Comparison of ENCODE assay signal across 15 cellular contexts in genomic region chr3:41304603-41305002, GRCh38.
DNase-seq lines count a peak whose midpoint lies in the region; ATAC-seq, FAIRE-seq and TF ChIP-seq lines count a peak whose summit lies in the region.
"Had no signal": no experiment of that assay in that cellular context is flagged by ENCODE, and none has a peak within 500 bp of the region (broad histone marks: within the 10 kb centered on the region; RNA-seq: fewer than 3 reads in every experiment).

No MANE protein-coding gene starts in this region.

- ATAC-seq in Right ventricle myocardium superior (ENCODE audit: poor library complexity): peak; percentile 84
- ATAC-seq in activated naive CD8-positive, alpha-beta T cell treated with anti-CD3 and anti-CD28 coated beads, Interleukin-2, amount 50 U/mL, for 24 hours: no peak
- ATAC-seq: activated T-cell treated with anti-CD3 and anti-CD28 coated beads, Interleukin-2, amount 50 U/mL, for 72 hours; esophagus mucosa had no signal

- peak; percentile 27 for DNase-seq in MCF 10A (ENCODE audit: unreplicated experiment)
- DNase-seq in breast epithelium (ENCODE audit: low spot score in 2 of 2): no peak
- DNase-seq in astrocyte of the spinal cord (ENCODE audit: low read depth, low spot score): peak; percentile 28
- no peak for DNase-seq in Right ventricle myocardium superior
- peak; percentile 57 for DNase-seq in superior temporal gyrus (ENCODE audit: extremely low spot score)
- no peak for DNase-seq in NCI-H1105 (lab: John Stamatoyannopoulos, UW)
- no peak for DNase-seq in activated naive CD8-positive, alpha-beta T cell treated with anti-CD3 and anti-CD28 coated beads, Interleukin-2, amount 50 U/mL, for 24 hours
- DNase-seq in frontal cortex (ENCODE audit: low spot score in 2 of 2): no peak
- DNase-seq: activated T-cell treated with anti-CD3 and anti-CD28 coated beads, Interleukin-2, amount 50 U/mL, for 72 hours; AML-193; stimulated activated CD4-positive, alpha-beta T cell treated with anti-CD3 and anti-CD28 coated beads, Interleukin-15, amount 100 ng/mL, for 24 hours; stimulated activated CD8-positive, alpha-beta memory T cell treated with anti-CD3 and anti-CD28 coated beads, Interleukin-4, amount 100 ng/mL, for 48 hours had no signal

- intact Hi-C loops in MCF 10A (cut with micrococcal nuclease): no loop called here
- intact Hi-C loops in breast epithelium (cut with DNase I; ENCODE audit: low total_unique reads): no loop called here
- intact Hi-C loops in Right ventricle myocardium superior (cut with DNase I): no loop called here

- no peak for TF ChIP-seq CTCF in MCF 10A (IDR thresholded peaks at IDR 0.05; ENCODE audit: unreplicated experiment)
- no peak for TF ChIP-seq CTCF in breast epithelium (IDR thresholded peaks at IDR 0.05)
- no peak for TF ChIP-seq CTCF in astrocyte of the spinal cord (IDR thresholded peaks at IDR 0.05; ENCODE audit: low read depth, low read length)

- no peaks in the 10 kb centered on the region for H3K27me3 ChIP-seq in breast epithelium

- H3K27me3 Mint-ChIP-seq in MCF 10A (ENCODE audit: insufficient read depth, unreplicated experiment): no peaks in the 10 kb centered on the region
- H3K27me3 Mint-ChIP-seq in activated naive CD8-positive, alpha-beta T cell treated with anti-CD3 and anti-CD28 coated beads, Interleukin-2, amount 50 U/mL, for 24 hours: no peaks in the 10 kb centered on the region

- no peak for FAIRE-seq in frontal cortex (lab: Jason Lieb, UNC)
- FAIRE-seq: G401.6 had no signal

- no peaks in the 10 kb centered on the region for H3K9me3 ChIP-seq in breast epithelium

- POLR2A ChIA-PET in MCF 10A (lab: Yijun Ruan, JAX): interaction anchor here (0.6 kb wide), 1 partner anchor 9 kb away, joined by 3 read pairs; no protein-coding TSS in a partner anchor

- no peak overlapping the region for H3K27ac Mint-ChIP-seq in MCF 10A (ENCODE audit: low read depth, unreplicated experiment)
- no peak overlapping the region for H3K27ac Mint-ChIP-seq in activated naive CD8-positive, alpha-beta T cell treated with anti-CD3 and anti-CD28 coated beads, Interleukin-2, amount 50 U/mL, for 24 hours
- H3K27ac Mint-ChIP-seq: activated T-cell treated with anti-CD3 and anti-CD28 coated beads, Interleukin-2, amount 50 U/mL, for 72 hours had no signal

- H3K9me3 Mint-ChIP-seq in MCF 10A (ENCODE audit: unreplicated experiment): no peaks in the 10 kb centered on the region
- H3K9me3 Mint-ChIP-seq in activated naive CD8-positive, alpha-beta T cell treated with anti-CD3 and anti-CD28 coated beads, Interleukin-2, amount 50 U/mL, for 24 hours: no peaks in the 10 kb centered on the region
- H3K9me3 Mint-ChIP-seq: activated T-cell treated with anti-CD3 and anti-CD28 coated beads, Interleukin-2, amount 50 U/mL, for 72 hours; neural crest cell had no signal

- H3K36me3 ChIP-seq in breast epithelium: no peaks in the 10 kb centered on the region

- no peak overlapping the region for H3K27ac ChIP-seq in breast epithelium

- no peaks in the 10 kb centered on the region for H3K4me1 ChIP-seq in breast epithelium

- H3K4me3 ChIP-seq in breast epithelium (no peak overlapping the region), astrocyte of the spinal cord (ENCODE audit: low read depth, low read length) (no peak overlapping the region)

- CTCF ChIA-PET in MCF 10A (lab: Yijun Ruan, JAX): interaction anchor here (0.5 kb wide), 1 partner anchor 24 kb away, joined by 3 read pairs; no protein-coding TSS in a partner anchor

- in situ Hi-C loops in astrocyte of the spinal cord (cut with HindIII; ENCODE audit: low sequenced_read_pairs): no loop called here

- no peak for TF ChIP-seq POLR2A in breast epithelium (IDR thresholded peaks at IDR 0.05)

- no peaks in the 10 kb centered on the region for H3K4me1 Mint-ChIP-seq in MCF 10A (ENCODE audit: insufficient read depth, unreplicated experiment)
- no peaks in the 10 kb centered on the region for H3K4me1 Mint-ChIP-seq in activated naive CD8-positive, alpha-beta T cell treated with anti-CD3 and anti-CD28 coated beads, Interleukin-2, amount 50 U/mL, for 24 hours
- H3K4me1 Mint-ChIP-seq: neural crest cell had no signal

- H3K4me3 Mint-ChIP-seq in MCF 10A (ENCODE audit: unreplicated experiment): no peak overlapping the region
- no peak overlapping the region for H3K4me3 Mint-ChIP-seq in activated naive CD8-positive, alpha-beta T cell treated with anti-CD3 and anti-CD28 coated beads, Interleukin-2, amount 50 U/mL, for 24 hours
- H3K4me3 Mint-ChIP-seq: activated T-cell treated with anti-CD3 and anti-CD28 coated beads, Interleukin-2, amount 50 U/mL, for 72 hours; neural crest cell had no signal

- peaks cover 4% of the 10 kb centered on the region for H3K36me3 Mint-ChIP-seq in MCF 10A (ENCODE audit: insufficient read depth, unreplicated experiment)
- H3K36me3 Mint-ChIP-seq in activated naive CD8-positive, alpha-beta T cell treated with anti-CD3 and anti-CD28 coated beads, Interleukin-2, amount 50 U/mL, for 24 hours (ENCODE audit: low read depth): peaks cover 2% of the 10 kb centered on the region

- no TSS peak for BruUV-seq in MCF 10A (replicated peaks; lab: Mats Ljungman, UMichigan)

Comparison
In these comparisons a context has a peak if more than half of its experiments do, and no peak if none do; other contexts are left out.
1. DNase-seq: peak in MCF 10A (single experiment), astrocyte of the spinal cord (single experiment) and superior temporal gyrus (single experiment); none in breast epithelium (0 of 2), Right ventricle myocardium superior (single experiment), NCI-H1105 (single experiment), activated naive CD8-positive, alpha-beta T cell treated with anti-CD3 and anti-CD28 coated beads, Interleukin-2, amount 50 U/mL, for 24 hours (single experiment) and frontal cortex (0 of 2).